Comparison of ENCODE assay signal across 27 cellular contexts in genomic region chr12:116441292-116441691, GRCh38.
DNase-seq lines count a peak whose midpoint lies in the region; ATAC-seq and TF ChIP-seq lines count a peak whose summit lies in the region.
"Had no signal": no experiment of that assay in that cellular context is flagged by ENCODE, and none has a peak within 500 bp of the region (broad histone marks: within the 10 kb centered on the region; RNA-seq: fewer than 3 reads in every experiment).

No MANE protein-coding gene starts in this region.

- H3K9me3 ChIP-seq in PC-3 (ENCODE audit: low read length): no peaks in the 10 kb centered on the region
- H3K9me3 ChIP-seq: A549, gastroesophageal sphincter, neutrophil, right atrium auricular region had no signal

- no peaks in the 10 kb centered on the region for H3K36me3 ChIP-seq in PC-3 (ENCODE audit: low read depth, low read length)
- H3K36me3 ChIP-seq: gastroesophageal sphincter, neutrophil, right atrium auricular region had no signal

- TF ChIP-seq CTCF in GM10266 (IDR thresholded peaks at IDR 0.05; ENCODE audit: control insufficient read depth, insufficient read depth, low read depth, missing control alignments) (no peak), PC-3 (conservative IDR thresholded peaks at IDR 0.05; ENCODE audit: low read depth, low read length) (no peak)

- no peaks in the 10 kb centered on the region for H3K79me2 ChIP-seq in PC-3 (ENCODE audit: low read length)

- H4K20me1 ChIP-seq in PC-3 (ENCODE audit: low read length): no peaks in the 10 kb centered on the region

- H3K4me3 Mint-ChIP-seq in stimulated activated naive CD8-positive, alpha-beta T cell treated with anti-CD3 and anti-CD28 coated beads, Interleukin-15, amount 100 ng/mL, for 72 hours: no peak overlapping the region
- H3K4me3 Mint-ChIP-seq: activated naive CD4-positive, alpha-beta T cell treated with anti-CD3 and anti-CD28 coated beads, Interleukin-2, amount 10 ng/mL, durations not matched to agents 7 days and 5 days; activated T-cell treated with anti-CD3 and anti-CD28 coated beads, Interleukin-2, amount 50 U/mL, for 4 hours; central memory CD8-positive, alpha-beta T cell; IgD-negative memory B cell had no signal

- H3F3A ChIP-seq in PC-3 (ENCODE audit: low read length, unreplicated experiment): no peaks in the 10 kb centered on the region

- H3K27ac ChIP-seq in PC-3 (ENCODE audit: low read length): no peak overlapping the region
- H3K27ac ChIP-seq: gastroesophageal sphincter, HL-60, neutrophil, right atrium auricular region, SK-N-MC had no signal

- peaks cover 20% of the 10 kb centered on the region for H3K4me1 Mint-ChIP-seq in stimulated activated naive CD8-positive, alpha-beta T cell treated with anti-CD3 and anti-CD28 coated beads, Interleukin-15, amount 100 ng/mL, for 72 hours
- H3K4me1 Mint-ChIP-seq: activated naive CD4-positive, alpha-beta T cell treated with anti-CD3 and anti-CD28 coated beads, Interleukin-2, amount 10 ng/mL, durations not matched to agents 7 days and 5 days; central memory CD8-positive, alpha-beta T cell had no signal

- H3K9me2 ChIP-seq in PC-3 (replicated peaks; ENCODE audit: low read length): no peaks in the 10 kb centered on the region

- H3K27me3 ChIP-seq in PC-3 (ENCODE audit: low read length): no peaks in the 10 kb centered on the region
- H3K27me3 ChIP-seq: gastroesophageal sphincter, neutrophil, right atrium auricular region had no signal

- intact Hi-C loops in PC-3 (cut with micrococcal nuclease): no loop called here

- no peaks in the 10 kb centered on the region for H3K27me3 Mint-ChIP-seq in stimulated activated naive CD8-positive, alpha-beta T cell treated with anti-CD3 and anti-CD28 coated beads, Interleukin-15, amount 100 ng/mL, for 72 hours

- no TSS peak for BruUV-seq in PC-3 (replicated peaks; lab: Mats Ljungman, UMichigan)

- H3K4me3 ChIP-seq in PC-3 (ENCODE audit: low read length): no peak overlapping the region
- H3K4me3 ChIP-seq: A549, gastroesophageal sphincter, right atrium auricular region, SK-N-MC had no signal

- no peaks in the 10 kb centered on the region for H3K9me3 Mint-ChIP-seq in stimulated activated naive CD8-positive, alpha-beta T cell treated with anti-CD3 and anti-CD28 coated beads, Interleukin-15, amount 100 ng/mL, for 72 hours
- H3K9me3 Mint-ChIP-seq: activated naive CD4-positive, alpha-beta T cell treated with anti-CD3 and anti-CD28 coated beads, Interleukin-2, amount 10 ng/mL, durations not matched to agents 7 days and 5 days; activated T-cell treated with anti-CD3 and anti-CD28 coated beads, Interleukin-2, amount 50 U/mL, for 4 hours; central memory CD8-positive, alpha-beta T cell; IgD-negative memory B cell had no signal

- ATAC-seq in stimulated activated naive CD8-positive, alpha-beta T cell treated with anti-CD3 and anti-CD28 coated beads, Interleukin-15, amount 100 ng/mL, for 72 hours: no peak
- no peak for ATAC-seq in stimulated activated naive CD8-positive, alpha-beta T cell treated with anti-CD3 and anti-CD28 coated beads, Interleukin-15, Interleukin-2, amounts not matched to agents 100 U/mL and 50 U/mL, for 24 hours
- ATAC-seq in HG03095 (IDR thresholded peaks at IDR 0.05; ENCODE audit: unreplicated experiment) (no peak), PC-3 (no peak)
- ATAC-seq: A549; activated CD4-positive, CD25-positive, alpha-beta regulatory T cell treated with anti-CD3 and anti-CD28 coated beads, Interleukin-2, amount 50 U/mL, for 24 hours; activated T-cell treated with anti-CD3 and anti-CD28 coated beads, Interleukin-2, amount 50 U/mL, for 4 hours; esophagus mucosa; gastroesophageal sphincter had no signal

- CTCF ChIA-PET in PC-3 (lab: Charles Lee): no interaction called here

- no peak for DNase-seq in stimulated activated naive CD8-positive, alpha-beta T cell treated with anti-CD3 and anti-CD28 coated beads, Interleukin-15, amount 100 ng/mL, for 72 hours
- no peak for DNase-seq in stimulated activated naive CD8-positive, alpha-beta T cell treated with anti-CD3 and anti-CD28 coated beads, Interleukin-15, Interleukin-2, amounts not matched to agents 100 U/mL and 50 U/mL, for 24 hours
- DNase-seq in amniotic epithelial cell (ENCODE audit: low read depth) (peak; percentile 39), medulla oblongata (ENCODE audit: extremely low spot score) (peak; percentile 41), GM10266 (ENCODE audit: extremely low spot score) (no peak), EL (no peak), PC-3 (no peak)
- DNase-seq: activated CD8-positive, alpha-beta memory T cell treated with anti-CD3 and anti-CD28 coated beads for 24 hours; activated naive CD4-positive, alpha-beta T cell treated with anti-CD3 and anti-CD28 coated beads, Interleukin-2, amount 10 ng/mL, durations not matched to agents 7 days and 5 days; activated T-cell treated with anti-CD3 and anti-CD28 coated beads, Interleukin-2, amount 50 U/mL, for 4 hours; effector CD4-positive, alpha-beta T cell; GF-D8; NCI-H146; NCI-H2227 treated with DMSO at 0.1 percent for 48 hours; NCI-H82; T-helper 9 cell had no signal

- H3K4me1 ChIP-seq in PC-3 (ENCODE audit: insufficient read depth, low read length): no peaks in the 10 kb centered on the region

- H3K27ac Mint-ChIP-seq in stimulated activated naive CD8-positive, alpha-beta T cell treated with anti-CD3 and anti-CD28 coated beads, Interleukin-15, amount 100 ng/mL, for 72 hours: peak overlapping the region; percentile 68 to 78
- H3K27ac Mint-ChIP-seq: activated naive CD4-positive, alpha-beta T cell treated with anti-CD3 and anti-CD28 coated beads, Interleukin-2, amount 10 ng/mL, durations not matched to agents 7 days and 5 days; IgD-negative memory B cell had no signal

- H2AFZ ChIP-seq in PC-3 (ENCODE audit: low read length): no peak overlapping the region

- no peak overlapping the region for H3K9ac ChIP-seq in PC-3 (ENCODE audit: low read length)

- H3K4me2 ChIP-seq in PC-3 (ENCODE audit: low read length): no peak overlapping the region
- H3K4me2 ChIP-seq: A549 had no signal

- POLR2A ChIA-PET in PC-3 (lab: Charles Lee; ENCODE audit: unreplicated experiment): no interaction called here

Comparison
In these comparisons a context has a peak if more than half of its experiments do, and no peak if none do; other contexts are left out.
1. DNase-seq: peak in amniotic epithelial cell (single experiment) and medulla oblongata (single experiment); none in stimulated activated naive CD8-positive, alpha-beta T cell treated with anti-CD3 and anti-CD28 coated beads, Interleukin-15, amount 100 ng/mL, for 72 hours (0 of 2), stimulated activated naive CD8-positive, alpha-beta T cell treated with anti-CD3 and anti-CD28 coated beads, Interleukin-15, Interleukin-2, amounts not matched to agents 100 U/mL and 50 U/mL, for 24 hours (single experiment), GM10266 (single experiment), EL (single experiment) and PC-3 (single experiment).